ENCODE assay signal across 18 cellular contexts in genomic region chr4:76758996-76759395, GRCh38.
DNase-seq lines count a peak whose midpoint lies in the region; ATAC-seq, FAIRE-seq and TF ChIP-seq lines count a peak whose summit lies in the region.
"Had no signal": no experiment of that assay in that cellular context is flagged by ENCODE, and none has a peak within 500 bp of the region (broad histone marks: within the 10 kb centered on the region; RNA-seq: fewer than 3 reads in every experiment).

No MANE protein-coding gene starts in this region.

- peak; percentile 82 for ATAC-seq in activated naive CD8-positive, alpha-beta T cell treated with anti-CD3 and anti-CD28 coated beads, Interleukin-2, amount 50 U/mL, for 24 hours
- ATAC-seq in HG03280 (IDR thresholded peaks at IDR 0.05; ENCODE audit: unreplicated experiment) (peak; percentile 58), GM21529 (IDR thresholded peaks at IDR 0.05; ENCODE audit: unreplicated experiment) (no peak), left ventricle myocardium superior (no peak)

- peaks cover 11% of the 10 kb centered on the region for H3K4me1 Mint-ChIP-seq in activated naive CD8-positive, alpha-beta T cell treated with anti-CD3 and anti-CD28 coated beads, Interleukin-2, amount 50 U/mL, for 24 hours
- H3K4me1 Mint-ChIP-seq in activated naive CD8-positive, alpha-beta T cell treated with anti-CD3 and anti-CD28 coated beads for 36 hours: peaks cover 12% of the 10 kb centered on the region
- peaks cover 72% of the 10 kb centered on the region for H3K4me1 Mint-ChIP-seq in astrocyte (ENCODE audit: low read depth, unreplicated experiment)

- H3K27me3 Mint-ChIP-seq in activated naive CD8-positive, alpha-beta T cell treated with anti-CD3 and anti-CD28 coated beads, Interleukin-2, amount 50 U/mL, for 24 hours: peaks cover 2% of the 10 kb centered on the region
- peaks cover 10% of the 10 kb centered on the region for H3K27me3 Mint-ChIP-seq in activated naive CD8-positive, alpha-beta T cell treated with anti-CD3 and anti-CD28 coated beads for 36 hours
- H3K27me3 Mint-ChIP-seq in astrocyte (ENCODE audit: low read depth, unreplicated experiment): no peaks in the 10 kb centered on the region
- H3K27me3 Mint-ChIP-seq: activated naive CD8-positive, alpha-beta T cell had no signal

- H4K20me1 ChIP-seq in astrocyte (ENCODE audit: insufficient read depth, low read length) (no peaks in the 10 kb centered on the region), Karpas-422 (ENCODE audit: insufficient read depth, low read depth, low read length) (no peaks in the 10 kb centered on the region)

- H2AFZ ChIP-seq in astrocyte (ENCODE audit: low read depth, low read length): no peak overlapping the region
- H2AFZ ChIP-seq in Karpas-422 (ENCODE audit: low read length): no peak overlapping the region

- no peaks in the 10 kb centered on the region for H3K36me3 Mint-ChIP-seq in activated naive CD8-positive, alpha-beta T cell treated with anti-CD3 and anti-CD28 coated beads, Interleukin-2, amount 50 U/mL, for 24 hours (ENCODE audit: low read depth)
- no peaks in the 10 kb centered on the region for H3K36me3 Mint-ChIP-seq in activated naive CD8-positive, alpha-beta T cell treated with anti-CD3 and anti-CD28 coated beads for 36 hours
- peaks cover 29% of the 10 kb centered on the region for H3K36me3 Mint-ChIP-seq in astrocyte (ENCODE audit: low read depth, unreplicated experiment)
- H3K36me3 Mint-ChIP-seq: activated naive CD8-positive, alpha-beta T cell had no signal

- H3K4me3 ChIP-seq in astrocyte (ENCODE audit: insufficient read depth, low read depth, low read length): no peak overlapping the region
- no peak overlapping the region for H3K4me3 ChIP-seq in Karpas-422 (ENCODE audit: low read length)
- H3K4me3 ChIP-seq: dorsolateral prefrontal cortex, gastrocnemius medialis, SJCRH30, vagina had no signal

- H3K36me3 ChIP-seq in astrocyte (ENCODE audit: insufficient read depth, low read length): peaks cover 9% of the 10 kb centered on the region
- no peaks in the 10 kb centered on the region for H3K36me3 ChIP-seq in Karpas-422 (ENCODE audit: insufficient read depth, low read length)
- H3K36me3 ChIP-seq: gastrocnemius medialis, vagina had no signal

- H3K9ac ChIP-seq in astrocyte (ENCODE audit: low read length): no peak overlapping the region
- H3K9ac ChIP-seq in Karpas-422 (ENCODE audit: low read length): no peak overlapping the region

- H3K9me3 ChIP-seq in astrocyte (ENCODE audit: insufficient read depth, low read depth, low read length): no peaks in the 10 kb centered on the region
- no peaks in the 10 kb centered on the region for H3K9me3 ChIP-seq in Karpas-422 (ENCODE audit: low read length)
- H3K9me3 ChIP-seq: gastrocnemius medialis, SJCRH30, vagina had no signal

- no peak overlapping the region for H3K4me3 Mint-ChIP-seq in activated naive CD8-positive, alpha-beta T cell treated with anti-CD3 and anti-CD28 coated beads, Interleukin-2, amount 50 U/mL, for 24 hours
- no peak overlapping the region for H3K4me3 Mint-ChIP-seq in activated naive CD8-positive, alpha-beta T cell treated with anti-CD3 and anti-CD28 coated beads for 36 hours
- peak overlapping the region; percentile 15 for H3K4me3 Mint-ChIP-seq in astrocyte (ENCODE audit: unreplicated experiment)
- H3K4me3 Mint-ChIP-seq: activated naive CD8-positive, alpha-beta T cell had no signal

- H3K4me2 ChIP-seq in astrocyte (ENCODE audit: low read length): peak overlapping the region; percentile 34
- no peak overlapping the region for H3K4me2 ChIP-seq in Karpas-422 (ENCODE audit: low read depth, low read length, poor library complexity, severe bottlenecking)

- no peak for TF ChIP-seq CTCF in astrocyte (IDR thresholded peaks at IDR 0.05; ENCODE audit: insufficient read depth, low read depth, low read length)

- H3K9me2 ChIP-seq in Karpas-422 (replicated peaks; ENCODE audit: insufficient read depth, low read length): no peaks in the 10 kb centered on the region

- no peak overlapping the region for H3K27ac Mint-ChIP-seq in activated naive CD8-positive, alpha-beta T cell treated with anti-CD3 and anti-CD28 coated beads, Interleukin-2, amount 50 U/mL, for 24 hours
- no peak overlapping the region for H3K27ac Mint-ChIP-seq in activated naive CD8-positive, alpha-beta T cell treated with anti-CD3 and anti-CD28 coated beads for 36 hours
- H3K27ac Mint-ChIP-seq in astrocyte (ENCODE audit: unreplicated experiment): peak overlapping the region; percentile 81
- H3K27ac Mint-ChIP-seq: activated naive CD8-positive, alpha-beta T cell had no signal

- no peaks in the 10 kb centered on the region for H3K9me3 Mint-ChIP-seq in activated naive CD8-positive, alpha-beta T cell treated with anti-CD3 and anti-CD28 coated beads, Interleukin-2, amount 50 U/mL, for 24 hours
- H3K9me3 Mint-ChIP-seq in activated naive CD8-positive, alpha-beta T cell treated with anti-CD3 and anti-CD28 coated beads for 36 hours: no peaks in the 10 kb centered on the region
- no peaks in the 10 kb centered on the region for H3K9me3 Mint-ChIP-seq in astrocyte (ENCODE audit: unreplicated experiment)

- H3K27ac ChIP-seq in astrocyte (ENCODE audit: low read depth, low read length) (no peak overlapping the region), Karpas-422 (ENCODE audit: low read length) (no peak overlapping the region)
- H3K27ac ChIP-seq: gastrocnemius medialis, SJCRH30, vagina had no signal

- intact Hi-C loops in left ventricle myocardium superior (cut with micrococcal nuclease): loop anchor here (5.0 kb wide), 1 partner anchor 247 kb away; no protein-coding TSS in a partner anchor

- H3K4me1 ChIP-seq in astrocyte (ENCODE audit: insufficient read depth, low read length) (peaks cover 27% of the 10 kb centered on the region), Karpas-422 (ENCODE audit: low read length) (no peaks in the 10 kb centered on the region)
- H3K4me1 ChIP-seq: gastrocnemius medialis had no signal

- no peak for DNase-seq in activated naive CD8-positive, alpha-beta T cell treated with anti-CD3 and anti-CD28 coated beads, Interleukin-2, amount 50 U/mL, for 24 hours
- DNase-seq in activated naive CD8-positive, alpha-beta T cell treated with anti-CD3 and anti-CD28 coated beads for 36 hours: no peak
- DNase-seq in astrocyte (ENCODE audit: low read depth) (peak; percentile 31), left ventricle myocardium superior (no peak), Karpas-422 (no peak), NCI-H2196 treated with DMSO at 0.1 percent for 48 hours (lab: John Stamatoyannopoulos, UW; ENCODE audit: unreplicated experiment) (no peak)
- DNase-seq: activated CD4-positive, alpha-beta T cell treated with anti-CD3 and anti-CD28 coated beads for 48 hours; DND-41; gastrocnemius medialis; MV-4-11; stimulated activated CD4-positive, alpha-beta T cell treated with anti-CD3 and anti-CD28 coated beads, Interleukin-2, amount 100 ng/mL, for 24 hours had no signal

- FAIRE-seq in astrocyte (lab: Jason Lieb, UNC): peak; percentile 74
- FAIRE-seq: bronchial epithelial cell had no signal

- no peaks in the 10 kb centered on the region for H3K27me3 ChIP-seq in astrocyte (ENCODE audit: insufficient read depth, low read length)
- no peaks in the 10 kb centered on the region for H3K27me3 ChIP-seq in Karpas-422 (ENCODE audit: low read length)
- H3K27me3 ChIP-seq: dorsolateral prefrontal cortex, gastrocnemius medialis, SJCRH30, vagina had no signal

- H3K79me2 ChIP-seq in astrocyte (ENCODE audit: insufficient read depth, low read length) (no peaks in the 10 kb centered on the region), Karpas-422 (ENCODE audit: low read length) (no peaks in the 10 kb centered on the region)

Comparison
In these comparisons a context has a peak if more than half of its experiments do, and no peak if none do; other contexts are left out.
1. ATAC-seq: peak in activated naive CD8-positive, alpha-beta T cell treated with anti-CD3 and anti-CD28 coated beads, Interleukin-2, amount 50 U/mL, for 24 hours (single experiment) and HG03280 (single experiment); none in GM21529 (single experiment) and left ventricle myocardium superior (single experiment).